ENCODE assay signal across 36 cellular contexts in the genomic region with DNA sequence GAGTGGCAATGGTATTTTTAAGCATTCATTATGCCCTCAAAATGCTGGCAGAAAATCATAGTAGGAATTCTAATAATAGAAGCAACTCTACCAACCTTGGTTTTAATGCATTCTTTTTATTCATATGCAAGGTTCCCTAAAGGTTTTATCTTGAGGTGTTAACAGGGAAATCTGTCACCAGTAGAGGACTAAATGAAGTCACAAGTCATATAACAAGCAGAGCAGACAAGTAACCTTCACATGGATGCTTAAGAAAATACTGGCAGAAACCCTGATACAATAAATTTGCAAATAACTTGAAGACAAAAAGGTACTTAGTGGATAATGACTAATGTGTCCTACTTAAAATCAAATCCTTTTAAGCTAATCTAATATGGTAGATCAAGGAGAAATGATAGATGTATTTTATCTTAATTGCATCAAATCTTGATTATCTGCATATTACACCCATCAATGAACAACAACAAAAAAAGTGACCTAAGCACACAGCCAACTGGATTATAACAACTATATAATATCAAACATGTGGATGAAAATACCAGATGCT.
"Had no signal": no experiment of that assay in that cellular context is flagged by ENCODE, and none has a peak within 500 bp of the region (broad histone marks: within the 10 kb centered on the region; RNA-seq: fewer than 3 reads in every experiment).

No MANE protein-coding gene starts in this region.

- H3K9ac ChIP-seq: KMS-11 had no signal

- H3K4me3 ChIP-seq: MG63 had no signal

- DNase-seq: Karpas-422, Kasumi-1, KG1, MG63, MM.1S, MV-4-11, NCI-H1048, NCI-H1092, NCI-H1092 treated with DMSO at 0.1 percent for 48 hours, NCI-H1105, NCI-H1105 treated with DMSO at 0.1 percent for 48 hours, NCI-H1417, NCI-H1417 treated with DMSO at 0.1 percent for 48 hours, NCI-H1436, NCI-H1436 treated with DMSO at 0.1 percent for 48 hours, NCI-H146, NCI-H1694, NCI-H1694 treated with DMSO at 0.1 percent for 48 hours, NCI-H187, NCI-H187 treated with DMSO at 0.1 percent for 48 hours, NCI-H1930, NCI-H2029, NCI-H2029 treated with DMSO at 0.1 percent for 48 hours, NCI-H2081, NCI-H2081 treated with DMSO at 0.1 percent for 48 hours, NCI-H2107, NCI-H2171, NCI-H2171 treated with DMSO at 0.1 percent for 48 hours, NCI-H2227 treated with DMSO at 0.1 percent for 48 hours, NCI-H226, NCI-H345, NCI-H446, NCI-H446 treated with DMSO at 0.1 percent for 48 hours, NCI-H510A, NCI-H510A treated with DMSO at 0.1 percent for 48 hours had no signal

- H3K27me3 ChIP-seq: MG63 had no signal

- H3K27ac ChIP-seq: KMS-11 had no signal

- H3K4me2 ChIP-seq: KMS-11 had no signal
